ENCODE assay signal across 9 cellular contexts in genomic region chr4:153223935-153224334, GRCh38. TPM values are rescaled to one million over a fixed set of nuclear protein-coding genes. Genes with fewer than 3 reads are reported as not detected.
DNase-seq lines count a peak whose midpoint lies in the region; ATAC-seq and TF ChIP-seq lines count a peak whose summit lies in the region.
"Had no signal": no experiment of that assay in that cellular context is flagged by ENCODE, and none has a peak within 500 bp of the region (broad histone marks: within the 10 kb centered on the region; RNA-seq: fewer than 3 reads in every experiment).

No MANE protein-coding gene starts in this region.

- H3K4me3 ChIP-seq in esophagus muscularis mucosa = peak overlapping the region; percentile 61 to 84 (median 77)

- TF ChIP-seq POLR2A in esophagus muscularis mucosa (IDR thresholded peaks at IDR 0.05; ENCODE audit: low read depth) = no peak

- no peaks in the 10 kb centered on the region for H3K36me3 ChIP-seq in esophagus muscularis mucosa

- ATAC-seq in omental fat pad (ENCODE audit: low FRiP score) (peak; percentile 41), GM19397 (IDR thresholded peaks at IDR 0.05; ENCODE audit: unreplicated experiment) (no peak), HG03095 (IDR thresholded peaks at IDR 0.05; ENCODE audit: unreplicated experiment) (no peak)

- no peaks in the 10 kb centered on the region for H3K27me3 ChIP-seq in esophagus muscularis mucosa

- TF ChIP-seq CTCF in esophagus muscularis mucosa (IDR thresholded peaks at IDR 0.05) (no peak), omental fat pad (IDR thresholded peaks at IDR 0.05) (no peak)

- WGBS in esophagus muscularis mucosa = 0% methylated on average over 1 of the region's 1 CpG

- no peak for TF ChIP-seq EP300 in esophagus muscularis mucosa (IDR thresholded peaks at IDR 0.05)

- no peaks in the 10 kb centered on the region for H3K9me3 ChIP-seq in esophagus muscularis mucosa

- H3K27ac ChIP-seq in esophagus muscularis mucosa (replicated peaks in 1 of 4) = peak overlapping the region; percentile 90 to 98 (median 95)
- H3K27ac ChIP-seq: HL-60 had no signal

- intact Hi-C loops in esophagus muscularis mucosa (cut with DNase I) = loop anchor here (10.0 kb wide), 1 partner anchor 351 kb away; no protein-coding TSS in a partner anchor

- H3K4me1 ChIP-seq in esophagus muscularis mucosa = peaks cover 35 to 57% (median 46%) of the 10 kb centered on the region in 4 donors

- DNase-seq in DMS53 (lab: John Stamatoyannopoulos, UW) (peak; percentile 62), NCI-H524 (lab: John Stamatoyannopoulos, UW) (peak; percentile 29 to 40), esophagus muscularis mucosa (ENCODE audit: extremely low spot score) (no peak), omental fat pad (ENCODE audit: low spot score) (no peak), 8988T (no peak), NCI-H146 treated with DMSO at 0.1 percent for 48 hours (lab: John Stamatoyannopoulos, UW; ENCODE audit: unreplicated experiment) (no peak)

RNA-seq across cellular contexts. Expression of gene TRIM2, which starts 19.7 kb away (rescaled TPM):
- 10 to 100 TPM; 28.3 to 36.9 (median 30.4) TPM for total RNA-seq in esophagus muscularis mucosa
- total RNA-seq in omental fat pad = 10 to 100 TPM; 14.8 to 45.4 (median 26.5) TPM

Comparison
In these comparisons a context has a peak if more than half of its experiments do, and no peak if none do; other contexts are left out.
1. DNase-seq: peak in DMS53 (single experiment) and NCI-H524 (2 of 2); none in esophagus muscularis mucosa (single experiment), omental fat pad (single experiment), 8988T (single experiment) and NCI-H146 treated with DMSO at 0.1 percent for 48 hours (single experiment).